ENCODE assay signal across 8 cellular contexts in the genomic region with DNA sequence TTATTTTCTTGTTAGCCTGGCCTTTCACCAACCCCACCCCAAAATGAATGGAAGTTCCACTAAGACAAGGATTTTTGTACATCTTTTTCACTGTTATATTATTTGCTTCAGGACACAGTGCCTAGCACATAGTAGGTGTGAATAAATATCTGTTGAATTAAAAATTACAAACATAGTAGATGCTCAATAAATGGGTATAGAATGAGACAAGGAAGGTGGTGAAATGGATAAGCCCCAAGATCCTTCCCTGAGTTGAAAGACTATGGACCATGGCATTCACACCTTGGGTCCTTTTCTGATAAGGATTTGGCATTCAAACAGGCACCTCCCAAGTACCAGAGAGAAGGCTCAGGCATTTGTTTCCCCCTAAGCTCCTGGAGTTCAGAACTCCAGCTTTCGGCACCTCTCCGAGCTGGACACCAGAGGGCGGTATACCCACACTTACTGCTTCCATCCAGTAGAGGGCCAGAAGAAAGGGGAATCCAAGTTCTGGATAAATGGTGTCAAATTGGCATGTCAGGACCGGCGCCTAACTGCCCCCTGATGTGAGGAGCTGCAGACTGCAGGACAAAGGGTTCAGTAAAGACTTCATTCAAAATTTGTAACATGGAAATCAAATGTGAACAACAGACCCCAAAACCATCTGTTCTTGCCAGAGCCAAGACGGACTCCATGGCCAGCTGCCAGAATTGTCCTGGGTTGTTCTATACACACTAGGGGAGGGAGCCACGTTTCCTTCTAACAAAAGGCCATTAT.
A peak's percentile ranks its signal among the peaks of the same experiment; 100 is the strongest.
DNase-seq lines count a peak whose midpoint lies in the region; ATAC-seq and TF ChIP-seq lines count a peak whose summit lies in the region.

No MANE protein-coding gene starts in this region.

- H3K4me3 ChIP-seq in parathyroid adenoma (ENCODE audit: low read depth, low read length) (no peak overlapping the region), upper lobe of left lung (peak overlapping the region in 2 of 4 donors; percentile 13 to 30)

- no peak overlapping the region for H3K9ac ChIP-seq in parathyroid adenoma

- TF ChIP-seq CTCF in parathyroid adenoma (IDR thresholded peaks at IDR 0.05) (peak; percentile 67), upper lobe of left lung (IDR thresholded peaks at IDR 0.05) (peak; percentile 76 to 89 (median 86))

- no peak overlapping the region for H2AFZ ChIP-seq in parathyroid adenoma

- no peaks in the 10 kb centered on the region for H3K9me3 ChIP-seq in parathyroid adenoma (ENCODE audit: control insufficient read depth, low read length)
- no peaks in the 10 kb centered on the region for H3K9me3 ChIP-seq in upper lobe of left lung

- peak; percentile 71 for DNase-seq in D341Med (ENCODE audit: low spot score)
- DNase-seq in LHCN-M2 (ENCODE audit: low read depth), result peak; percentile 60
- DNase-seq in SHP77 (lab: John Stamatoyannopoulos, UW), result peak; percentile 37 to 51
- peak; percentile 52 for DNase-seq in activated naive CD4-positive, alpha-beta T cell treated with Interleukin-2 at 50 U/mL for 16 hours
- peak; percentile 55 for DNase-seq in glomerular visceral epithelial cell (ENCODE audit: extremely low spot score)
- DNase-seq in upper lobe of left lung, result peak in 1 of 2 donors; percentile 44

- H3K27ac ChIP-seq in parathyroid adenoma (no peak overlapping the region), upper lobe of left lung (no peak overlapping the region)

- peak; percentile 67 for ATAC-seq in GM21390 (IDR thresholded peaks at IDR 0.05; ENCODE audit: unreplicated experiment)
- ATAC-seq in upper lobe of left lung (ENCODE audit: low FRiP score in 2 of 2), result peak; percentile 83 to 91

- H3K4me2 ChIP-seq in parathyroid adenoma (ENCODE audit: low read length), result peak overlapping the region; percentile 57

- no peaks in the 10 kb centered on the region for H3K36me3 ChIP-seq in parathyroid adenoma (ENCODE audit: control insufficient read depth, insufficient read depth, low read length)
- H3K36me3 ChIP-seq in upper lobe of left lung, result no peaks in the 10 kb centered on the region

- no peak for TF ChIP-seq POLR2A in upper lobe of left lung (IDR thresholded peaks at IDR 0.05)

- H3K79me2 ChIP-seq in parathyroid adenoma, result no peaks in the 10 kb centered on the region

- H3K4me1 ChIP-seq in parathyroid adenoma, result no peaks in the 10 kb centered on the region
- peaks cover 0 to 3% (median 0%) of the 10 kb centered on the region in 4 donors for H3K4me1 ChIP-seq in upper lobe of left lung

- no peak for TF ChIP-seq EP300 in upper lobe of left lung (IDR thresholded peaks at IDR 0.05)

- H3K27me3 ChIP-seq in parathyroid adenoma (ENCODE audit: control insufficient read depth, insufficient read depth, low read length), result no peaks in the 10 kb centered on the region
- no peaks in the 10 kb centered on the region for H3K27me3 ChIP-seq in upper lobe of left lung

- 3 to 10% methylated on average over 5 to 7 of the region's 7 CpGs for WGBS in upper lobe of left lung, 2 donors
